13 cellular contexts compared by ENCODE assay signal in genomic region chr13:78228211-78228610, GRCh38.
DNase-seq lines count a peak whose midpoint lies in the region; ATAC-seq and TF ChIP-seq lines count a peak whose summit lies in the region.
"Had no signal": no experiment of that assay in that cellular context is flagged by ENCODE, and none has a peak within 500 bp of the region (broad histone marks: within the 10 kb centered on the region; RNA-seq: fewer than 3 reads in every experiment).

No MANE protein-coding gene starts in this region.

- no peaks in the 10 kb centered on the region for H3K4me1 ChIP-seq in osteoblast (ENCODE audit: insufficient read depth, low read length)
- H3K4me1 ChIP-seq: BE2C, Caco-2 had no signal

- no peaks in the 10 kb centered on the region for H3K36me3 ChIP-seq in osteoblast (ENCODE audit: insufficient read depth, low read length)
- H3K36me3 ChIP-seq: BE2C had no signal

- TF ChIP-seq CTCF in osteoblast (IDR thresholded peaks at IDR 0.05; ENCODE audit: extremely low read depth, low read depth, low read length) = no peak

- no peaks in the 10 kb centered on the region for H4K20me1 ChIP-seq in osteoblast (ENCODE audit: insufficient read depth, low read length)

- no peak overlapping the region for H3K4me3 ChIP-seq in osteoblast (ENCODE audit: insufficient read depth, low read length)

- DNase-seq in M059J (ENCODE audit: low read depth) = peak; percentile 2
- peak; percentile 10 for DNase-seq in astrocyte of the hippocampus (ENCODE audit: low read depth, low spot score)
- peak; percentile 36 for DNase-seq in osteoblast (ENCODE audit: insufficient read length, low spot score, missing footprints)
- DNase-seq in NCI-H1694 (lab: John Stamatoyannopoulos, UW) = no peak
- no peak for DNase-seq in T-helper 2 cell
- DNase-seq: ACHN; BE2C; C1 segment of cervical spinal cord; Caco-2; CD4-positive, CD25-positive, alpha-beta regulatory T cell; GDM1; H9 had no signal

- ATAC-seq in GM21381 (IDR thresholded peaks at IDR 0.05; ENCODE audit: unreplicated experiment) = no peak

- H3K4me2 ChIP-seq in osteoblast (ENCODE audit: insufficient read depth, low read length) = no peak overlapping the region

- no peaks in the 10 kb centered on the region for H3K79me2 ChIP-seq in osteoblast (ENCODE audit: insufficient read depth, low read length)

- no peaks in the 10 kb centered on the region for H3K27me3 ChIP-seq in osteoblast (ENCODE audit: insufficient read depth, low read length)
- H3K27me3 ChIP-seq: BE2C had no signal

- H3K27ac ChIP-seq in osteoblast (ENCODE audit: low read depth, low read length) = no peak overlapping the region

- H2AFZ ChIP-seq in osteoblast (ENCODE audit: low read length) = no peak overlapping the region

- no peaks in the 10 kb centered on the region for H3K9me3 ChIP-seq in osteoblast (ENCODE audit: low read depth, low read length)
- H3K9me3 ChIP-seq: BE2C, Caco-2 had no signal

Comparison
In these comparisons a context has a peak if more than half of its experiments do, and no peak if none do; other contexts are left out.
1. DNase-seq: peak in M059J (single experiment), astrocyte of the hippocampus (single experiment) and osteoblast (single experiment); none in NCI-H1694 (single experiment) and T-helper 2 cell (0 of 5).